ENCODE assay signal across 26 cellular contexts in genomic region chr1:35666916-35667315, GRCh38.
"Had no signal": no experiment of that assay in that cellular context is flagged by ENCODE, and none has a peak within 500 bp of the region (broad histone marks: within the 10 kb centered on the region; RNA-seq: fewer than 3 reads in every experiment).

No MANE protein-coding gene starts in this region.

- ATAC-seq: natural killer cell; right lobe of liver; stimulated activated memory B cell treated with anti-CD40 and anti-IgM and Interleukin-4, amounts not matched to agents 10 μg/mL and 1 μg/mL and 100 μg/mL, for 72 hours; upper lobe of right lung had no signal

- H3K4me1 Mint-ChIP-seq: immature natural killer cell; mesothelial cell of epicardium; naive B cell; natural killer cell; nephron progenitor cell; stimulated activated memory B cell treated with anti-CD40 and anti-IgM and Interleukin-4, amounts not matched to agents 10 μg/mL and 1 μg/mL and 100 μg/mL, for 72 hours had no signal

- H3K4me2 ChIP-seq: smooth muscle cell had no signal

- H3K27me3 ChIP-seq: ovary, right atrium auricular region, right lobe of liver, testis, thyroid gland had no signal

- H3K9me3 Mint-ChIP-seq: mesothelial cell of epicardium; naive B cell; natural killer cell; nephron progenitor cell; stimulated activated memory B cell treated with anti-CD40 and anti-IgM and Interleukin-4, amounts not matched to agents 10 μg/mL and 1 μg/mL and 100 μg/mL, for 72 hours had no signal

- H3K4me3 ChIP-seq: left ventricle myocardium inferior, lung, ovary, right atrium auricular region, right lobe of liver, smooth muscle cell, stomach, testis, thyroid gland, transverse colon, upper lobe of right lung had no signal

- H3K36me3 Mint-ChIP-seq: immature natural killer cell; mesothelial cell of epicardium; naive B cell; natural killer cell; stimulated activated memory B cell treated with anti-CD40 and anti-IgM and Interleukin-4, amounts not matched to agents 10 μg/mL and 1 μg/mL and 100 μg/mL, for 72 hours had no signal

- H3K9me3 ChIP-seq: left ventricle myocardium inferior, ovary, right atrium auricular region, right lobe of liver, stomach, testis, thyroid gland, transverse colon, upper lobe of right lung had no signal

- H3K36me3 ChIP-seq: left ventricle myocardium inferior, ovary, right atrium auricular region, right lobe of liver, stomach, thyroid gland, transverse colon, upper lobe of right lung had no signal

- H3K27ac Mint-ChIP-seq: immature natural killer cell; mesothelial cell of epicardium; natural killer cell; nephron progenitor cell; progenitor cell of endocrine pancreas; stimulated activated memory B cell treated with anti-CD40 and anti-IgM and Interleukin-4, amounts not matched to agents 10 μg/mL and 1 μg/mL and 100 μg/mL, for 72 hours had no signal

- H3K27ac ChIP-seq: left ventricle myocardium inferior, ovary, right atrium auricular region, right lobe of liver, stomach, testis, thyroid gland, transverse colon, upper lobe of right lung had no signal

- H3K4me3 Mint-ChIP-seq: immature natural killer cell; mesothelial cell of epicardium; naive B cell; natural killer cell; nephron progenitor cell; stimulated activated memory B cell treated with anti-CD40 and anti-IgM and Interleukin-4, amounts not matched to agents 10 μg/mL and 1 μg/mL and 100 μg/mL, for 72 hours had no signal

- H3K4me1 ChIP-seq: left ventricle myocardium inferior, right atrium auricular region, right lobe of liver, stomach, testis, thyroid gland, transverse colon, upper lobe of right lung had no signal

- DNase-seq: hypothalamus; immature natural killer cell; kidney; left ventricle myocardium inferior; mesendoderm; naive B cell; natural killer cell; nephron progenitor cell; ovary; right lobe of liver; stimulated activated CD4-positive, alpha-beta T cell treated with anti-CD3 and anti-CD28 coated beads, Interleukin-1b, Interleukin-23, amount 100 ng/mL, for 48 hours; stimulated activated CD4-positive, alpha-beta T cell treated with anti-CD3 and anti-CD28 coated beads, Interleukin-2, amount 100 ng/mL, for 48 hours; stimulated activated CD4-positive, alpha-beta T cell treated with anti-CD3 and anti-CD28 coated beads, Interleukin-4, amount 100 ng/mL, for 4 hours; stimulated activated CD8-positive, alpha-beta memory T cell treated with anti-CD3 and anti-CD28 coated beads, Interleukin-4, amount 100 ng/mL, for 48 hours; stimulated activated naive CD4-positive, alpha-beta T cell treated with Interleukin-2 at 50 U/mL for 16 hours; stomach; testis; thyroid gland; transverse colon; upper lobe of right lung had no signal
